In the genomic region with DNA sequence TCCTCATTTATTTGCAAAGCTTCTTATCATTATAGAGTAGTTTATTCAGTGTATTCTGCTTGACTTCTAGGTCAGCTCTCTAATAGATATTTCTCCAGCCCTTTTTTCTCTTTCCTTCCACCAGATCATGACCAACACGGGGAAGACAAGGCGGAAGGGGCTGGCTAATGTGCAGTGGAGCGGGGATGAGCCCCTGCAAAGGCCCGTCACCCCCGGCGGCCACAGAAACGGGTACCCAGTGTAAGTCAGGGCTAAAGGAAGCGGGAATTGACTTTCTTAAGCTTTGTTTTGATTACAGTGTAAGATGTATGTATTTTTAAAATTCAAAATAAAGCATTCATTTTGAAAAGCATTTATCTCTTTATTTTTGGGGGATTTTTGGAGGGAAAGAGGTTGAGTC, we compare ENCODE assay signal across 24 cellular contexts. TPM values are rescaled to one million over a fixed set of nuclear protein-coding genes. Genes with fewer than 3 reads are reported as not detected.
"Had no signal": no experiment of that assay in that cellular context is flagged by ENCODE, and none has a peak within 500 bp of the region (broad histone marks: within the 10 kb centered on the region; RNA-seq: fewer than 3 reads in every experiment).

No MANE protein-coding gene starts in this region.

- H3K27ac ChIP-seq: adrenal gland, body of pancreas, left ventricle myocardium inferior, pancreas, right atrium auricular region, spleen, transverse colon had no signal

- FAIRE-seq: pancreas had no signal

- H3K36me3 ChIP-seq: left ventricle myocardium inferior, pancreas, right atrium auricular region, spleen, transverse colon had no signal

- H3K27me3 Mint-ChIP-seq: activated naive CD8-positive, alpha-beta T cell treated with anti-CD3 and anti-CD28 coated beads for 36 hours had no signal

- ATAC-seq: activated T-cell treated with anti-CD3 and anti-CD28 coated beads, Interleukin-2, amount 50 U/mL, for 72 hours; body of pancreas; effector memory CD8-positive, alpha-beta T cell; esophagus mucosa had no signal

- H3K4me1 Mint-ChIP-seq: activated naive CD8-positive, alpha-beta T cell treated with anti-CD3 and anti-CD28 coated beads for 36 hours had no signal

- H3K36me3 Mint-ChIP-seq: activated naive CD8-positive, alpha-beta T cell treated with anti-CD3 and anti-CD28 coated beads for 36 hours had no signal

- H3K27me3 ChIP-seq: adrenal gland, body of pancreas, pancreas, right atrium auricular region, spleen, transverse colon had no signal

- H3K27ac Mint-ChIP-seq: activated naive CD4-positive, alpha-beta T cell treated with anti-CD3 and anti-CD28 coated beads for 36 hours; activated naive CD8-positive, alpha-beta T cell treated with anti-CD3 and anti-CD28 coated beads for 36 hours; activated T-cell treated with anti-CD3 and anti-CD28 coated beads, Interleukin-2, amount 50 U/mL, for 72 hours; effector memory CD8-positive, alpha-beta T cell had no signal

- H3K4me3 ChIP-seq: adrenal gland, body of pancreas, left ventricle myocardium inferior, pancreas, right atrium auricular region, spleen, transverse colon had no signal

- DNase-seq: activated CD4-positive, alpha-beta T cell treated with anti-CD3 and anti-CD28 coated beads for 4 hours; activated CD4-positive, alpha-beta T cell treated with anti-CD3 and anti-CD28 coated beads, Interleukin-2, amount 50 U/mL, for 4 hours; activated CD4-positive, CD25-positive, alpha-beta regulatory T cell; activated naive CD4-positive, alpha-beta T cell treated with anti-CD3 and anti-CD28 coated beads for 36 hours; activated naive CD8-positive, alpha-beta T cell treated with anti-CD3 and anti-CD28 coated beads for 36 hours; activated T-cell treated with anti-CD3 and anti-CD28 coated beads for 4 hours; activated T-cell treated with anti-CD3 and anti-CD28 coated beads, Interleukin-2, amount 50 U/mL, for 72 hours; aorta; body of pancreas; cortex of kidney; effector memory CD8-positive, alpha-beta T cell; foreskin fibroblast; hypothalamus; left ventricle myocardium inferior; nucleus accumbens; pancreas; spleen; stimulated activated CD4-positive, alpha-beta T cell treated with anti-CD3 and anti-CD28 coated beads, Interleukin-2, amount 100 ng/mL, for 48 hours; stimulated activated naive CD4-positive, alpha-beta T cell treated with Interleukin-2 at 50 U/mL for 16 hours; T-helper 2 cell; transverse colon had no signal

- H3K9me3 ChIP-seq: adrenal gland, body of pancreas, left ventricle myocardium inferior, pancreas, right atrium auricular region, spleen, transverse colon had no signal

- H3K9me3 Mint-ChIP-seq: activated naive CD4-positive, alpha-beta T cell treated with anti-CD3 and anti-CD28 coated beads for 36 hours; activated naive CD8-positive, alpha-beta T cell treated with anti-CD3 and anti-CD28 coated beads for 36 hours; activated T-cell treated with anti-CD3 and anti-CD28 coated beads, Interleukin-2, amount 50 U/mL, for 72 hours; effector memory CD8-positive, alpha-beta T cell had no signal

- H3K4me3 Mint-ChIP-seq: activated naive CD4-positive, alpha-beta T cell treated with anti-CD3 and anti-CD28 coated beads for 36 hours; activated naive CD8-positive, alpha-beta T cell treated with anti-CD3 and anti-CD28 coated beads for 36 hours; activated T-cell treated with anti-CD3 and anti-CD28 coated beads, Interleukin-2, amount 50 U/mL, for 72 hours; effector memory CD8-positive, alpha-beta T cell had no signal

RNA-seq across cellular contexts. Expression of a gene that starts 50.7 kb away (rescaled TPM):
- total RNA-seq: activated naive CD4-positive, alpha-beta T cell treated with anti-CD3 and anti-CD28 coated beads for 36 hours had no signal
